ENCODE assay signal across 18 cellular contexts in genomic region chr16:57251352-57251751, GRCh38. TPM values are rescaled to one million over a fixed set of nuclear protein-coding genes. Genes with fewer than 3 reads are reported as not detected.
"Had no signal": no experiment of that assay in that cellular context is flagged by ENCODE, and none has a peak within 500 bp of the region (broad histone marks: within the 10 kb centered on the region; RNA-seq: fewer than 3 reads in every experiment).

No MANE protein-coding gene starts in this region.

- ATAC-seq: heart left ventricle; naive thymus-derived CD4-positive, alpha-beta T cell had no signal

- H3K36me3 ChIP-seq: uterus had no signal

- H3K27me3 Mint-ChIP-seq: naive thymus-derived CD4-positive, alpha-beta T cell had no signal

- H3K4me3 ChIP-seq: coronary artery, heart left ventricle, right atrium auricular region, stomach, uterus had no signal

- H3K4me1 ChIP-seq: uterus had no signal

- DNase-seq: effector CD8-positive, alpha-beta T cell; hypothalamus; mesendoderm; naive thymus-derived CD4-positive, alpha-beta T cell; small intestine; stimulated activated CD4-positive, alpha-beta T cell treated with anti-CD3 and anti-CD28 coated beads, Interleukin-12 subunit alpha, Interleukin-12 subunit beta, amount 100 ng/mL, for 4 hours; stimulated activated naive CD4-positive, alpha-beta T cell; stomach; trophoblast cell; uterus had no signal

- H3K9me3 ChIP-seq: heart left ventricle, neutrophil, right atrium auricular region, stomach, uterus had no signal

- H3K27ac ChIP-seq: coronary artery, heart left ventricle, neutrophil, right atrium auricular region, stomach, uterus had no signal

- FAIRE-seq: frontal cortex, islet of Langerhans, small intestine had no signal

- H3K4me3 Mint-ChIP-seq: naive thymus-derived CD4-positive, alpha-beta T cell had no signal

- H3K27me3 ChIP-seq: heart left ventricle, neutrophil, right atrium auricular region, stomach, uterus had no signal

RNA-seq across cellular contexts. Expression of gene PLLP, which starts 33.1 kb away (rescaled TPM):
- total RNA-seq: fibroblast of lung had no signal
- polyA plus RNA-seq: neural cell had no signal
